10 cellular contexts compared by ENCODE assay signal in the genomic region with DNA sequence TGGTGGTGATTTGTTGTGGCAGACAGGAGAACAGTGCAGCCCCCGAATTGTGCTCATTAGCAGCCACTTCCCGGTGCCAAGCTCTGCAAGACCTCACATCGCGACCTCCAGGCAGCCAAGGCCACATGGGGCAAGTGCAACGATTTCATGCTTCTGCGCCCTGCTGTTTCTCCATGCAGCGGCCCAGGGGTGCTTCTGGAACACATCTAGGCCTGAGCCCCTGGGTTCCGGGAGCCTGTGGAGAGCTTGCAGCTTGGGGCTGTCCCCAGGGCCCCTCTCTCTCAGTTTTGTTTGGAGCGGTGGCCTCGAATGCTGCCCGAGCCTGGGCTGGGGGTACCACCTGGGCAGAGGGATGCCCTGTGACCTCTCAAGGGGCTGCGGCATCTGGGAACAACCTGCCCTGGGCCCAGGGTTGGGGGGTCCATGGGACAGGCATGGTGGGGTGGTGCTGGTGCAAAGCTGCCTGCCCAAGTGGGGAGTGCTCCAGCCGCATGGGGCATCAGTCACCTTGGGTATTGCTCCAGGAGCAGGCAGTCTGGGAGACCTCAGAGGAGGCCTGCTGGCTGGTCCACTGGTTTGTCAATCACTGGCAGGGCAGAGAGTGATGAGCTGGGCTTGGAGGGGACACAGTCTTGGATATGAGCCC.
"Had no signal": no experiment of that assay in that cellular context is flagged by ENCODE, and none has a peak within 500 bp of the region (broad histone marks: within the 10 kb centered on the region; RNA-seq: fewer than 3 reads in every experiment).

No MANE protein-coding gene starts in this region.

- H3K27ac Mint-ChIP-seq: activated B cell treated with CpG ODN at 0.5 μM for 24 hours; activated CD4-positive, alpha-beta memory T cell treated with anti-CD3 and anti-CD28 coated beads for 36 hours; activated naive CD8-positive, alpha-beta T cell treated with anti-CD3 and anti-CD28 coated beads for 36 hours had no signal

- H3K9me3 Mint-ChIP-seq: activated B cell treated with CpG ODN at 0.5 μM for 24 hours; activated CD4-positive, alpha-beta memory T cell treated with anti-CD3 and anti-CD28 coated beads for 36 hours; activated naive CD8-positive, alpha-beta T cell treated with anti-CD3 and anti-CD28 coated beads for 36 hours had no signal

- FAIRE-seq: RCC 7860 had no signal

- H3K36me3 Mint-ChIP-seq: activated CD4-positive, alpha-beta memory T cell treated with anti-CD3 and anti-CD28 coated beads for 36 hours; activated naive CD8-positive, alpha-beta T cell treated with anti-CD3 and anti-CD28 coated beads for 36 hours had no signal

- DNase-seq: NCI-H1436 treated with DMSO at 0.1 percent for 48 hours, NCI-H2107, SIG-M5 had no signal

- H3K27ac ChIP-seq: brain microvascular endothelial cell, RWPE1, VCaP had no signal

- H3K4me3 Mint-ChIP-seq: activated B cell treated with CpG ODN at 0.5 μM for 24 hours; activated CD4-positive, alpha-beta memory T cell treated with anti-CD3 and anti-CD28 coated beads for 36 hours; activated naive CD8-positive, alpha-beta T cell treated with anti-CD3 and anti-CD28 coated beads for 36 hours had no signal

- H3K36me3 ChIP-seq: brain microvascular endothelial cell had no signal

- H3K4me1 Mint-ChIP-seq: activated B cell treated with CpG ODN at 0.5 μM for 24 hours had no signal

- H3K27me3 ChIP-seq: brain microvascular endothelial cell had no signal

- H3K27me3 Mint-ChIP-seq: activated naive CD8-positive, alpha-beta T cell treated with anti-CD3 and anti-CD28 coated beads for 36 hours had no signal
